7 cellular contexts compared by ENCODE assay signal in genomic region chr6:154942770-154943169, GRCh38.
"Had no signal": no experiment of that assay in that cellular context is flagged by ENCODE, and none has a peak within 500 bp of the region (broad histone marks: within the 10 kb centered on the region; RNA-seq: fewer than 3 reads in every experiment).

No MANE protein-coding gene starts in this region.

- DNase-seq: GOT3, H7, HCEC 1CT, IMR-90, KG1 had no signal

- H3K27ac ChIP-seq: HL-60 had no signal

- ATAC-seq: K562 had no signal

- H3K4me3 ChIP-seq: K562 had no signal
